In genomic region chr4:140213736-140214135, GRCh38 we compare ENCODE assay signal across 18 cellular contexts. TPM values are rescaled to one million over a fixed set of nuclear protein-coding genes. Genes with fewer than 3 reads are reported as not detected.
DNase-seq lines count a peak whose midpoint lies in the region; ATAC-seq, FAIRE-seq and TF ChIP-seq lines count a peak whose summit lies in the region.
"Had no signal": no experiment of that assay in that cellular context is flagged by ENCODE, and none has a peak within 500 bp of the region (broad histone marks: within the 10 kb centered on the region; RNA-seq: fewer than 3 reads in every experiment).

No MANE protein-coding gene starts in this region.

- no peaks in the 10 kb centered on the region for H3K9me2 ChIP-seq in GM23248 (ENCODE audit: insufficient read depth)

- no peaks in the 10 kb centered on the region for H3K79me2 ChIP-seq in GM23248 (ENCODE audit: insufficient read depth)

- H2AFZ ChIP-seq in GM23248 = no peak overlapping the region

- H3F3A ChIP-seq in GM23248 (ENCODE audit: insufficient read depth) = no peaks in the 10 kb centered on the region

- no peak for TF ChIP-seq CTCF in brain microvascular endothelial cell (IDR thresholded peaks at IDR 0.05; ENCODE audit: low read depth, low read length, missing control alignments)
- no peak for TF ChIP-seq CTCF in kidney (IDR thresholded peaks at IDR 0.05; ENCODE audit: borderline replicate concordance, extremely low read depth, insufficient read depth)
- no peak for TF ChIP-seq CTCF in left lung (IDR thresholded peaks at IDR 0.05)

- H3K4me1 ChIP-seq in GM23248 (ENCODE audit: insufficient read depth) (peaks cover 3% of the 10 kb centered on the region; the same call in 1 of the 2 replicates), HUES64 (ENCODE audit: insufficient read depth, low read length) (peaks cover 13% of the 10 kb centered on the region; the same call in 1 of the 2 replicates), kidney (ENCODE audit: control insufficient read depth in 1 of 2, insufficient read depth in 1 of 2, low read depth in 1 of 2, low read length in 2 of 2) (no peaks in the 10 kb centered on the region), left lung (no peaks in the 10 kb centered on the region)

- intact Hi-C loops in kidney (cut with DNase I) = no loop called here
- intact Hi-C loops in left lung (cut with DNase I) = no loop called here

- in situ Hi-C loops in GM23248 (cut with MboI) = no loop called here
- in situ Hi-C loops in brain microvascular endothelial cell (cut with HindIII; ENCODE audit: low pct_ligation_motif_present, low sequenced_read_pairs) = no loop called here

- H3K27ac ChIP-seq in GM23248 = no peak overlapping the region
- H3K27ac ChIP-seq in HUES64 (ENCODE audit: low read depth, low read length) = peak overlapping the region; percentile 18; the same call in 1 of the 2 replicates
- H3K27ac ChIP-seq in brain microvascular endothelial cell = no peak overlapping the region
- H3K27ac ChIP-seq in kidney (ENCODE audit: low read depth in 2 of 2, low read length in 2 of 2) = no peak overlapping the region
- no peak overlapping the region for H3K27ac ChIP-seq in left lung
- H3K27ac ChIP-seq: HL-60, thoracic aorta had no signal

- ATAC-seq in GM21381 (IDR thresholded peaks at IDR 0.05; ENCODE audit: unreplicated experiment) (no peak), left lung (no peak)

- H4K20me1 ChIP-seq in GM23248 (ENCODE audit: insufficient read depth) = no peaks in the 10 kb centered on the region

- DNase-seq in GM23248 (peak; percentile 47), brain microvascular endothelial cell (peak; percentile 33), iris pigment epithelial cell (ENCODE audit: low read depth) (peak; percentile 54), NCI-H774 (lab: John Stamatoyannopoulos, UW) (no peak), kidney (no peak), left lung (no peak)
- DNase-seq: activated CD8-positive, alpha-beta memory T cell treated with anti-CD3 and anti-CD28 coated beads for 24 hours; activated gamma-delta T cell treated with Interleukin-2 at 50 U/mL for 16 hours; AML-193; Calu3; GF-D8; NCI-H1930; stimulated activated CD4-positive, alpha-beta T cell treated with anti-CD3 and anti-CD28 coated beads, Interleukin-1b, Interleukin-23, amount 100 ng/mL, for 48 hours had no signal

- H3K4me2 ChIP-seq in GM23248 (ENCODE audit: unreplicated experiment) = no peak overlapping the region

- no peaks in the 10 kb centered on the region for H3K9me3 ChIP-seq in GM23248 (ENCODE audit: low read depth)
- H3K9me3 ChIP-seq in HUES64 (ENCODE audit: insufficient read depth, low read depth, low read length) = no peaks in the 10 kb centered on the region
- no peaks in the 10 kb centered on the region for H3K9me3 ChIP-seq in kidney (ENCODE audit: control insufficient read depth in 1 of 2, low read length in 2 of 2)
- no peaks in the 10 kb centered on the region for H3K9me3 ChIP-seq in left lung
- H3K9me3 ChIP-seq: thoracic aorta had no signal

- H3K9ac ChIP-seq in GM23248 = no peak overlapping the region
- no peak overlapping the region for H3K9ac ChIP-seq in HUES64 (ENCODE audit: low read depth, low read length)
- no peak overlapping the region for H3K9ac ChIP-seq in kidney (ENCODE audit: low read length in 2 of 2)

- no peak for FAIRE-seq in kidney (lab: Jason Lieb, UNC)
- FAIRE-seq: frontal cortex had no signal

- 64 to 72% methylated on average over 1 of the region's 1 CpG for WGBS in GM23248 (ENCODE audit: low coverage in 1 of 2, low lambda C conversion rate in 2 of 2, missing lambda C conversion rate in 2 of 2), 2 experiments
- 82% methylated on average over 1 of the region's 1 CpG for WGBS in HUES64

- H3K27me3 ChIP-seq in GM23248 (replicated peaks; ENCODE audit: insufficient read depth) (no peaks in the 10 kb centered on the region), HUES64 (ENCODE audit: insufficient read depth, low read length) (no peaks in the 10 kb centered on the region), brain microvascular endothelial cell (replicated peaks) (no peaks in the 10 kb centered on the region), left lung (no peaks in the 10 kb centered on the region)

- no peak overlapping the region for H3K4me3 ChIP-seq in GM23248
- H3K4me3 ChIP-seq in HUES64 (ENCODE audit: low read length) = no peak overlapping the region
- no peak overlapping the region for H3K4me3 ChIP-seq in brain microvascular endothelial cell (ENCODE audit: low read depth, low read length)
- no peak overlapping the region for H3K4me3 ChIP-seq in kidney (ENCODE audit: low read length in 2 of 2)
- no peak overlapping the region for H3K4me3 ChIP-seq in left lung
- H3K4me3 ChIP-seq: thoracic aorta had no signal

- no peaks in the 10 kb centered on the region for H3K36me3 ChIP-seq in GM23248 (ENCODE audit: low read depth)
- H3K36me3 ChIP-seq in HUES64 (ENCODE audit: insufficient read depth, low read length) = no peaks in the 10 kb centered on the region
- no peaks in the 10 kb centered on the region for H3K36me3 ChIP-seq in brain microvascular endothelial cell (replicated peaks)
- H3K36me3 ChIP-seq in kidney (ENCODE audit: control insufficient read depth in 1 of 2, insufficient read depth in 2 of 2, low read length in 2 of 2) = no peaks in the 10 kb centered on the region
- H3K36me3 ChIP-seq in left lung = no peaks in the 10 kb centered on the region
- H3K36me3 ChIP-seq: thoracic aorta had no signal

RNA-seq across cellular contexts. Expression of gene MAML3, which starts 59.8 kb away (rescaled TPM):
- total RNA-seq in GM23248 (2014; rRNA removed; shearing (Covaris generic)) = 1.5 and 1.9 TPM in 2 replicates
- 0.61 and 0.96 TPM in 2 replicates for polyA plus RNA-seq in GM23248 (2016; fragmentation: Nextera tagmentation; extraction: Ambion mirVana)
- 4.9 TPM for polyA plus RNA-seq in HUES64 (2013, experiment 1 of 2)
- polyA plus RNA-seq in HUES64 (2013, experiment 2 of 2) = 8.5 TPM
- 10.4 TPM for total RNA-seq in kidney
- 1.4 TPM for polyA plus RNA-seq in kidney (ENCODE audit: insufficient read depth, low read depth, low replicate concordance)
- total RNA-seq in left lung = 10 to 100 TPM in 1 of 2 donors, 1 to 10 TPM in 1; 5.8 to 10.3 TPM

Comparison
In these comparisons a context has a peak if more than half of its experiments do, and no peak if none do; other contexts are left out.
1. DNase-seq: peak in GM23248 (single experiment), brain microvascular endothelial cell (single experiment) and iris pigment epithelial cell (single experiment); none in NCI-H774 (single experiment), kidney (single experiment) and left lung (0 of 2).